In the genomic region with DNA sequence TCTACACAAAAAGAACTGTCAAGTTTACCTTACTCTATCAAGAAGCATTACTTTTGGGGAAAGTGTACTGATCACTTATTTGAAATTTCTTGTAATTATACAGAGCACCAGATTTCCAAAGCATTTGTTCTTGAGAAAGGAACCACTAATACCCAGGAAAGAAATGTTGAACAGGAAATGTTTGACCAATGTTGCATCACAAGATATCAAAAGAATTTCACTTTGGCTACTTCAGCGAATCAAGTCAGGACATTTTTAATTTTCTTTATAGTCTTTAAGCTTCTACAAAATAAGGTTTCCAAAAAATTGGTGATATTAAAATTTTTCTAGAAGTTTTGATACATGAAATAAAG, we compare ENCODE assay signal across 14 cellular contexts.
DNase-seq lines count a peak whose midpoint lies in the region; TF ChIP-seq lines count a peak whose summit lies in the region.
"Had no signal": no experiment of that assay in that cellular context is flagged by ENCODE, and none has a peak within 500 bp of the region (broad histone marks: within the 10 kb centered on the region; RNA-seq: fewer than 3 reads in every experiment).

No MANE protein-coding gene starts in this region.

- H3K36me3 ChIP-seq in right atrium auricular region (no peaks in the 10 kb centered on the region), stomach (no peaks in the 10 kb centered on the region), H7 (replicated peaks; ENCODE audit: control insufficient read depth, insufficient read depth, low read length) (no peaks in the 10 kb centered on the region), sigmoid colon (no peaks in the 10 kb centered on the region)

- H3K27me3 ChIP-seq in right atrium auricular region (no peaks in the 10 kb centered on the region), stomach (no peaks in the 10 kb centered on the region), H7 (ENCODE audit: control insufficient read depth, insufficient read depth, low read length) (no peaks in the 10 kb centered on the region), sigmoid colon (no peaks in the 10 kb centered on the region)

- intact Hi-C loops in stomach (cut with DNase I; ENCODE audit: low total_unique reads) (no loop called here), sigmoid colon (cut with DNase I) (no loop called here)

- peak; percentile 41 for DNase-seq in HS-5 (ENCODE audit: low read depth)
- DNase-seq in astrocyte of the spinal cord (ENCODE audit: low read depth, low spot score): peak; percentile 81
- DNase-seq in right atrium auricular region (ENCODE audit: low spot score): no peak
- no peak for DNase-seq in stomach
- no peak for DNase-seq in H7
- DNase-seq in NCI-H1694 treated with DMSO at 0.1 percent for 48 hours (lab: John Stamatoyannopoulos, UW): no peak
- DNase-seq in T-helper 2 cell: no peak
- DNase-seq in sigmoid colon: no peak
- DNase-seq: activated T-cell treated with anti-CD3 and anti-CD28 coated beads, Interleukin-2, amount 50 U/mL, for 1 hour; cortex of kidney; naive thymus-derived CD4-positive, alpha-beta T cell; NCI-H2029 treated with DMSO at 0.1 percent for 48 hours; PC-3; stimulated activated naive CD8-positive, alpha-beta T cell treated with anti-CD3 and anti-CD28 coated beads, Interleukin-15, Interleukin-2, amounts not matched to agents 100 U/mL and 50 U/mL, for 24 hours had no signal

- in situ Hi-C loops in astrocyte of the spinal cord (cut with HindIII; ENCODE audit: low sequenced_read_pairs): no loop called here

- H3K4me1 ChIP-seq in right atrium auricular region (no peaks in the 10 kb centered on the region), stomach (peaks cover 6 to 57% (median 35%) of the 10 kb centered on the region in 4 donors), sigmoid colon (peaks cover 0 to 8% (median 0%) of the 10 kb centered on the region in 4 donors)

- peak overlapping the region; percentile 64 to 73 for H3K27ac ChIP-seq in right atrium auricular region
- H3K27ac ChIP-seq in stomach: peak overlapping the region in 4 of 5 donors; percentile 71 to 86 (median 80)
- H3K27ac ChIP-seq in sigmoid colon: peak overlapping the region in 1 of 4 donors; percentile 16

- TF ChIP-seq POLR2A in stomach (IDR thresholded peaks at IDR 0.05) (no peak), sigmoid colon (IDR thresholded peaks at IDR 0.05) (no peak)

- TF ChIP-seq CTCF in astrocyte of the spinal cord (IDR thresholded peaks at IDR 0.05; ENCODE audit: low read depth, low read length) (no peak), right atrium auricular region (IDR thresholded peaks at IDR 0.05) (no peak), stomach (IDR thresholded peaks at IDR 0.05) (no peak), sigmoid colon (IDR thresholded peaks at IDR 0.05) (no peak)

- H3K4me3 ChIP-seq in astrocyte of the spinal cord (ENCODE audit: low read depth, low read length) (no peak overlapping the region), right atrium auricular region (peak overlapping the region in 1 of 2 donors; percentile 39), stomach (peak overlapping the region in 2 of 4 donors; percentile 38 to 45), H7 (ENCODE audit: insufficient read depth, low read depth, low read length) (no peak overlapping the region), sigmoid colon (no peak overlapping the region)

- WGBS in stomach, 5 donors: 16 to 56% (median 29%) methylated on average over 1 of the region's 1 CpG
- 56 to 68% methylated on average over 1 of the region's 1 CpG for WGBS in sigmoid colon, 2 donors

- H3K9me3 ChIP-seq in right atrium auricular region (no peaks in the 10 kb centered on the region), stomach (no peaks in the 10 kb centered on the region), sigmoid colon (no peaks in the 10 kb centered on the region)

- TF ChIP-seq EP300 in stomach (IDR thresholded peaks at IDR 0.05) (no peak), sigmoid colon (IDR thresholded peaks at IDR 0.05) (no peak)

Comparison
In these comparisons a context has a peak if more than half of its experiments do, and no peak if none do; other contexts are left out.
1. DNase-seq: peak in HS-5 (single experiment) and astrocyte of the spinal cord (single experiment); none in right atrium auricular region (single experiment), stomach (single experiment), H7 (single experiment), NCI-H1694 treated with DMSO at 0.1 percent for 48 hours (single experiment), T-helper 2 cell (0 of 5) and sigmoid colon (single experiment).